In the genomic region with DNA sequence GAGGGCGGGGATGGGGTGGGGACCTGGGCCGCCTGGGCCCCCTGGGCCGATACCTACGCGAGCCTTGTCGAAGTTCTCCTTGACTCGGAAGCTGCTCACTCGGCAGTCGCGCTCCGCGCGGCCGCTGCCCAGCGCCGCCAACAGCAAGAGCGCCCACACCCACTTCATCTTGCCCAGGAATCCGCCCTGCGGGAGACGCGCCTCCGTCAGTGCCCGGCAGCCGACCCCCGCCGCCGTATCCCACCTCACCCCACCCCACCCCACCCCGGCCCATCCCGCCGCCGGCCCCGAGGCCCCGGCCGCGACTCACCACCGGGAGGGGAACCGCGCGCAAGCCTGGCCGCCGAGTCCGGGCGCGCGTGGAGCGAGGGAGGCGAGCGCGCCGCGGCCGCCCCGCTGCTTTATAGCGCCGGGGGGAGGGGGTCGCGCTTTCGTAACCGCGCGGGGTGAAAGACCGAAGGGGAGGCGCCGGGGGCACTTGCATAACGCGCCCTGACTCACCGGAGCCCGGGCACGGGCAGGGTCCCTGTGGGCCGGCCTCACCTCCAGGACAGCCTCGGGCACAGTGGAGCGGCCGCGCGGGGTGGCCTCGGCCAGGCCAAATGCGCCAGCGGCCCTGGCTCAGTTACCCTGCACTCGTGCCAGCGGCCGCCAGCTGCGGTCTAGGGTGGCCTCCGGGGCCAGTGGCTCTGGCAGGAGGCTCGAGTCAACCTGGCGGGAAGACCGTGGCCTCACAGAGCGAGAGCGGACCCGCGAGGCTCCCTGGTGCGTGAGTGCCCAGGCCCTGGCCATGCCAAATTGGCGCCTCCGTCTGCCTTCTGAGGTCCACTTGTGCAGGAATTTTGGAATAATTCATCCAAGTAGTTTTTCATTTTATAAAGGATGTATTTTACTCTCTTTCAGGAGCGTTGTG, we compare ENCODE assay signal across 8 cellular contexts. TPM values are rescaled to one million over a fixed set of nuclear protein-coding genes. Genes with fewer than 3 reads are reported as not detected.
DNase-seq lines count a peak whose midpoint lies in the region; ATAC-seq and TF ChIP-seq lines count a peak whose summit lies in the region.
"Had no signal": no experiment of that assay in that cellular context is flagged by ENCODE, and none has a peak within 500 bp of the region (broad histone marks: within the 10 kb centered on the region; RNA-seq: fewer than 3 reads in every experiment).

Gene RBP4, minus strand, starts transcription at position 375 of the 913 bp plus-strand sequence. Its CDS starts 207 bp downstream, at position 168.

- no peak for DNase-seq in LNCaP clone FGC (ENCODE audit: low read depth)
- DNase-seq in coronary artery (ENCODE audit: low spot score) = no peak
- DNase-seq in left lobe of liver (ENCODE audit: low spot score) = peak; percentile 97
- no peak for DNase-seq in suprapubic skin (ENCODE audit: low spot score in 2 of 2)
- DNase-seq in C1 segment of cervical spinal cord (lab: John Stamatoyannopoulos, UW) = no peak
- DNase-seq in GDM1 (lab: John Stamatoyannopoulos, UW) = no peak

- TF ChIP-seq CTCF in LNCaP clone FGC (IDR thresholded peaks at IDR 0.05; ENCODE audit: control insufficient read depth, extremely low read depth, insufficient read depth) (no peak), coronary artery (IDR thresholded peaks at IDR 0.05) (no peak), suprapubic skin (IDR thresholded peaks at IDR 0.05) (no peak)

- H3K36me3 ChIP-seq in suprapubic skin = no peaks in the 10 kb centered on the region

- no peaks in the 10 kb centered on the region for H3K9me3 ChIP-seq in suprapubic skin

- peak; percentile 76 for ATAC-seq in left lobe of liver
- ATAC-seq in HG03354 (IDR thresholded peaks at IDR 0.05; ENCODE audit: poor library complexity, severe bottlenecking, unreplicated experiment) = no peak

- no peak within 1 kb of the TSS for H3K27ac ChIP-seq in coronary artery
- no peak within 1 kb of the TSS for H3K27ac ChIP-seq in suprapubic skin
- H3K27ac ChIP-seq: epithelial cell of prostate had no signal

- WGBS in suprapubic skin = under 1% methylated on average over 28 of the region's 94 CpGs

- peaks cover 46% of the 10 kb centered on the region for H3K27me3 ChIP-seq in suprapubic skin

- TF ChIP-seq POLR2A in suprapubic skin (IDR thresholded peaks at IDR 0.05) = no peak

- TF ChIP-seq EP300 in suprapubic skin (IDR thresholded peaks at IDR 0.05) = no peak

- peak within 1 kb of the TSS; percentile 28 for H3K4me3 ChIP-seq in LNCaP clone FGC (ENCODE audit: low read depth, low read length)
- H3K4me3 ChIP-seq in coronary artery = peak within 1 kb of the TSS; percentile 77
- peak within 1 kb of the TSS; percentile 48 for H3K4me3 ChIP-seq in suprapubic skin

- H3K4me1 ChIP-seq in suprapubic skin = peaks cover 14% of the 10 kb centered on the region

RNA-seq across cellular contexts. Expression of gene RBP4, which starts in this region (rescaled TPM):
- total RNA-seq in left lobe of liver = 6,485 TPM
- 10 to 100 TPM in 3 of 4 donors, 1 to 10 TPM in 1; 8.5 to 32.7 (median 18.2) TPM for total RNA-seq in suprapubic skin

Comparison
In these comparisons a context has a peak if more than half of its experiments do, and no peak if none do; other contexts are left out.
1. RNA of gene RBP4 (total RNA-seq): 6,485 TPM in left lobe of liver (single experiment); 8.5 to 32.7 TPM in suprapubic skin; every median in the first group is over 100 times any median in the second.
2. Peak in every context shown above with its lines, with median percentiles within 50 percentile points of each other: H3K4me3 ChIP-seq.